In the genomic region with DNA sequence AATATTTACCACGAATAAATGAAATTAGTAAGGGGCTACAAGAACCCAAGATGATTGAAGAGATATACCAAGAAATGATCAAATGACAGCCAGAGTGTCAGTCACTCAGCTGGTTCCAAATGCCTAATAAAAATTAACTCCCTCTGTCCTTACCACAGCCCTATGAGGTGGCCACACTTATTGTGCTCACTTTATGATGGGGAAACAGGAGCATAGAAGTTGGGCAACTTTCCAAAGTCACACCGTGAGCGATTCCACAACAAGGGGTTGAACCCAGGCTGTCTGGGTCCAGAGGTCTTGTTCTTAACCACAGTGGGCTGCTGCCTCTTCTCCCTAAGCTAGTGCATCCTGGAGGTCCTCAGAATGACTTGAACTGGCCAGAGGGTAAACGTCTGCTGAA, we compare ENCODE assay signal across 14 cellular contexts. TPM values are rescaled to one million over a fixed set of nuclear protein-coding genes. Genes with fewer than 3 reads are reported as not detected.
"Had no signal": no experiment of that assay in that cellular context is flagged by ENCODE, and none has a peak within 500 bp of the region (broad histone marks: within the 10 kb centered on the region; RNA-seq: fewer than 3 reads in every experiment).

No MANE protein-coding gene starts in this region.

RNA-seq across cellular contexts. Expression of a gene that starts 31.6 kb away (rescaled TPM):
- total RNA-seq: kidney; kidney epithelial cell; left lobe of liver; left ventricle myocardium inferior; left ventricle myocardium superior; liver; lung microvascular endothelial cell; mesenteric fat pad; mesothelial cell of epicardium; mononuclear cell; myocyte; naive thymus-derived CD4-positive, alpha-beta T cell had no signal
- polyA plus RNA-seq: immature natural killer cell; liver; naive thymus-derived CD4-positive, alpha-beta T cell had no signal

RNA-seq across cellular contexts. Expression of a gene that starts 59.1 kb away (rescaled TPM):
- total RNA-seq: left cardiac atrium; left ventricle myocardium inferior; left ventricle myocardium superior; lung microvascular endothelial cell; mesenteric fat pad; mononuclear cell; myocyte; naive thymus-derived CD4-positive, alpha-beta T cell had no signal
- polyA plus RNA-seq: immature natural killer cell; naive thymus-derived CD4-positive, alpha-beta T cell had no signal
